ENCODE assay signal across 27 cellular contexts in the genomic region with DNA sequence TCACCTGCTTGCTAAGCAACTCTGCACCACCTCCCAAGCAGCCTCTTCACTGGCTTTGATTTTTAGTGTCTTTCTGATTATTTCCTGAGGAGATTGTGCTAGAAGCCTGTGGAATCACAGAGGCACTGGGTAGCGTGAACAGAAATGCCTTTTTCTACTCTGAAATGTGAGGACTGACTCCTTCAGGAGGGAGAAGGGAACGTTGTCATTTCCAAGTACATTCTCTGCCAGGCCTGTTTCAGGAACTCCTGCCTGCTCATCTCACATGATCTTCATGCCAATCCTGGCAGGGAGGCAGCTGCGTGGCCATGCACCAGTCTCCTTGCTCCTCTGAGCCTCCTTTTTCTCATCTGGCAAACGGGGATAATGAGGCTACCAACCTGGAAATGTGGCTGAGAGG. TPM values are rescaled to one million over a fixed set of nuclear protein-coding genes. Genes with fewer than 3 reads are reported as not detected.
DNase-seq lines count a peak whose midpoint lies in the region; ATAC-seq and TF ChIP-seq lines count a peak whose summit lies in the region.
"Had no signal": no experiment of that assay in that cellular context is flagged by ENCODE, and none has a peak within 500 bp of the region (broad histone marks: within the 10 kb centered on the region; RNA-seq: fewer than 3 reads in every experiment).

No MANE protein-coding gene starts in this region.

- H3K4me1 ChIP-seq in right atrium auricular region (peaks cover 0 to 19% of the 10 kb centered on the region in 2 donors), right cardiac atrium (ENCODE audit: control insufficient read depth, insufficient read depth, low read length) (no peaks in the 10 kb centered on the region), endodermal cell (ENCODE audit: control insufficient read depth, insufficient read depth, low read length) (no peaks in the 10 kb centered on the region)
- H3K4me1 ChIP-seq: psoas muscle had no signal

- no peak overlapping the region for H3K27ac ChIP-seq in right atrium auricular region
- no peak overlapping the region for H3K27ac ChIP-seq in right cardiac atrium (ENCODE audit: low read length)
- no peak overlapping the region for H3K27ac ChIP-seq in endodermal cell (ENCODE audit: low read depth, low read length)
- H3K27ac ChIP-seq: brain microvascular endothelial cell, C4-2B, HL-60, KMS-11, left ventricle myocardium inferior, psoas muscle, tibial nerve had no signal

- H3K27me3 ChIP-seq in right atrium auricular region = no peaks in the 10 kb centered on the region
- H3K27me3 ChIP-seq in right cardiac atrium (ENCODE audit: control insufficient read depth, insufficient read depth) = no peaks in the 10 kb centered on the region
- peaks cover 22% of the 10 kb centered on the region for H3K27me3 ChIP-seq in endodermal cell (ENCODE audit: control insufficient read depth, insufficient read depth, low read length, poor library complexity, severe bottlenecking)

- TF ChIP-seq CTCF in right atrium auricular region (IDR thresholded peaks at IDR 0.05) (no peak), endodermal cell (conservative IDR thresholded peaks at IDR 0.05) (no peak), type B pancreatic cell (conservative IDR thresholded peaks at IDR 0.05) (no peak)

- H3K27ac Mint-ChIP-seq in endodermal cell (no peak overlapping the region), type B pancreatic cell (no peak overlapping the region)
- H3K27ac Mint-ChIP-seq: activated CD4-positive, alpha-beta T cell treated with anti-CD3 and anti-CD28 coated beads for 36 hours; activated naive CD4-positive, alpha-beta T cell treated with anti-CD3 and anti-CD28 coated beads for 36 hours; H9 had no signal

- H3K9me3 Mint-ChIP-seq in endodermal cell (no peaks in the 10 kb centered on the region), type B pancreatic cell (no peaks in the 10 kb centered on the region)
- H3K9me3 Mint-ChIP-seq: activated naive CD4-positive, alpha-beta T cell treated with anti-CD3 and anti-CD28 coated beads for 36 hours; H9; naive B cell had no signal

- H3K9me3 ChIP-seq in right atrium auricular region (no peaks in the 10 kb centered on the region), right cardiac atrium (ENCODE audit: control insufficient read depth, low read length) (no peaks in the 10 kb centered on the region), endodermal cell (ENCODE audit: control insufficient read depth, low read length) (no peaks in the 10 kb centered on the region)
- H3K9me3 ChIP-seq: Caco-2, left ventricle myocardium inferior, psoas muscle, tibial nerve had no signal

- H3K27me3 Mint-ChIP-seq in endodermal cell (ENCODE audit: insufficient read depth) (peaks cover 16% of the 10 kb centered on the region), type B pancreatic cell (peaks cover 65% of the 10 kb centered on the region)

- H3K4me1 Mint-ChIP-seq in endodermal cell = peaks cover 4% of the 10 kb centered on the region
- H3K4me1 Mint-ChIP-seq in type B pancreatic cell (ENCODE audit: unreplicated experiment) = peaks cover 17% of the 10 kb centered on the region

- H3K4me3 ChIP-seq in right atrium auricular region (no peak overlapping the region), right cardiac atrium (ENCODE audit: low read length) (no peak overlapping the region), endodermal cell (ENCODE audit: low read length) (no peak overlapping the region)
- H3K4me3 ChIP-seq: left ventricle myocardium inferior, psoas muscle, tibial nerve had no signal

- no peak overlapping the region for H3K4me3 Mint-ChIP-seq in endodermal cell
- H3K4me3 Mint-ChIP-seq in type B pancreatic cell = no peak overlapping the region
- H3K4me3 Mint-ChIP-seq: activated CD4-positive, alpha-beta T cell treated with anti-CD3 and anti-CD28 coated beads for 36 hours; activated naive CD4-positive, alpha-beta T cell treated with anti-CD3 and anti-CD28 coated beads for 36 hours; H9; naive B cell had no signal

- H3K36me3 ChIP-seq in right atrium auricular region = no peaks in the 10 kb centered on the region
- H3K36me3 ChIP-seq in endodermal cell (ENCODE audit: control insufficient read depth, insufficient read depth, low read length) = no peaks in the 10 kb centered on the region
- H3K36me3 ChIP-seq: brain microvascular endothelial cell, left ventricle myocardium inferior, tibial nerve had no signal

- ATAC-seq in right cardiac atrium (no peak), HG02642 (IDR thresholded peaks at IDR 0.05; ENCODE audit: poor library complexity, unreplicated experiment) (no peak)
- ATAC-seq: activated CD4-positive, alpha-beta T cell treated with anti-CD3 and anti-CD28 coated beads for 36 hours; psoas muscle had no signal

- in situ Hi-C loops in SK-MEL-5 (cut with HindIII; ENCODE audit: low pct_unique_long_range_greater_than_20kb, low sequenced_read_pairs) = no loop called here

- no peak overlapping the region for H3K9ac ChIP-seq in endodermal cell (ENCODE audit: extremely low read depth, low read length, poor library complexity, severe bottlenecking)
- H3K9ac ChIP-seq: KMS-11 had no signal

- DNase-seq in right atrium auricular region (ENCODE audit: low spot score) (peak; percentile 21), right cardiac atrium (no peak), SK-MEL-5 (ENCODE audit: low read depth, low spot score) (peak; percentile 21), endodermal cell (peak; percentile 13), type B pancreatic cell (ENCODE audit: extremely low spot score, unreplicated experiment) (peak; percentile 40), HuH-7.5 (ENCODE audit: low spot score) (no peak), mucosa of gallbladder (ENCODE audit: low spot score) (no peak)
- DNase-seq: activated CD4-positive, alpha-beta T cell treated with anti-CD3 and anti-CD28 coated beads for 36 hours; activated naive CD4-positive, alpha-beta T cell treated with anti-CD3 and anti-CD28 coated beads for 36 hours; brain microvascular endothelial cell; Caco-2; DMS79; GDM1; H9; left ventricle myocardium inferior; naive B cell; NCI-H2029 treated with DMSO at 0.1 percent for 48 hours; NCI-H748 treated with DMSO at 0.1 percent for 48 hours; occipital lobe; psoas muscle; stimulated activated CD4-positive, alpha-beta T cell treated with anti-CD3 and anti-CD28 coated beads, Interleukin-4, amount 100 ng/mL, for 4 hours; T-helper 9 cell had no signal

- H3K36me3 Mint-ChIP-seq in endodermal cell (ENCODE audit: low read depth) = no peaks in the 10 kb centered on the region
- no peaks in the 10 kb centered on the region for H3K36me3 Mint-ChIP-seq in type B pancreatic cell
- H3K36me3 Mint-ChIP-seq: naive B cell had no signal

- WGBS in right cardiac atrium = 67% methylated on average over 4 of the region's 4 CpGs
- WGBS in endodermal cell (ENCODE audit: insufficient coverage in 1 of 2, insufficient read length in 1 of 2), 2 experiments = 84 to 86% methylated on average over 2 to 4 of the region's 4 CpGs

- intact Hi-C loops in right cardiac atrium (cut with DNase I) = no loop called here

RNA-seq across cellular contexts. Expression of gene PRDM11, which starts 49.8 kb away (rescaled TPM):
- total RNA-seq in right atrium auricular region = 10 to 100 TPM; 13.5 to 27.6 TPM
- 10 to 100 TPM; 27.5 to 33.9 (median 29.9) TPM for total RNA-seq in right cardiac atrium
- 9.5 TPM for polyA plus RNA-seq in right cardiac atrium
- 1.1 and 2.6 TPM in 2 replicates for total RNA-seq in SK-MEL-5 (2014; rRNA removed; shearing (Covaris generic))
- polyA plus RNA-seq in SK-MEL-5 (2015; cell fraction: cytosol; rRNA removed) = 0.90 and 2.8 TPM in 2 replicates
- 2.3 and 3.0 TPM in 2 replicates for polyA plus RNA-seq in SK-MEL-5 (2015; cell fraction: nucleus; rRNA removed)
- 10 to 100 TPM; 10.4 to 15.2 TPM for total RNA-seq in endodermal cell
- 3.8 TPM for polyA plus RNA-seq in endodermal cell (2013, experiment 1 of 2)
- 3.9 TPM for polyA plus RNA-seq in endodermal cell (2013, experiment 2 of 2)
- 13.6 and 24.0 TPM in 2 replicates for total RNA-seq in type B pancreatic cell (ENCODE audit: low replicate concordance)
- 21.3 TPM for total RNA-seq in mucosa of gallbladder

Comparison
In these comparisons a context has a peak if more than half of its experiments do, and no peak if none do; other contexts are left out.
1. DNase-seq: peak in right atrium auricular region (single experiment), SK-MEL-5 (single experiment), endodermal cell (single experiment) and type B pancreatic cell (single experiment); none in right cardiac atrium (0 of 3), HuH-7.5 (single experiment) and mucosa of gallbladder (single experiment).